8 cellular contexts compared by ENCODE assay signal in the genomic region with DNA sequence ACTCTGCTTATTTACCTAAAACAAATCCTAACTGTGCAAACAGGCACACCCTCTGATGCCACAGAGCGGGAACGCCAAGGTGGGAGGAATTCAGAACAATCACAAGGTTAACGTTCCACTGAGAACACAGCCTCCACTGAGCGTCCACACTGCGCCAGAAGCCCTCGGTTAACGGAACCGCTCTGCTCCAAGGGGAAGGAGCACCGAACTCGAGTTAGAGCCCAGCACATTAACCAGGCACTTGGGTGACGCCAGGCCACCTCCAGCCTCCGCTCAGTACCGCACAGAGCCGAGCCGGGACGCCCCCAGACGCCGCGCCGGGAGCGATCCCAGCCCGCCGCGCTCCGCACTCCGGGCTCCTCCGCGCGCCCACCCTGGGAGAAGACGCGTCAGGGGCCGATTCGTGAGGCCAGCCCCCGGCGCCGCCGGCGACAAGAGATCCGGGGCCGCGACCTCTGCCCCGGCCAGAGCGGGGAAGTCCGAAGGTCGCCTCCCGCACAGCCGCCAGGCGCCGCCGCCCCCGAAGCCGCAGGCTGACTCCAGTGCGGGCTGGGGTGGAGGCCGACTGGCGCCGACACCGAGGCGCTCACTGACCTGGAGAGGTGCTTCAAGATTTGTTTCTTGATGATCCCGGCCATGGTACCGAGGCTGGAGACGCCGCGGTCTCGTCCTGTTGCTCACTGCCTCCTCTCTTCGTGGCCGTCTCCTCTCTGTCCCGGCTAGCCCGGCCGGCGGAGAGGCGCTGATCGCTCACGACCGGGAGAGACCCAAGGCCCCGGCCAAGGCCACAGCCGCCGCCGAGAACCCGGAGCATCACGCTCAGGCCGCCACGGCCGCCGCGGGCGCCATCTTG. TPM values are rescaled to one million over a fixed set of nuclear protein-coding genes. Genes with fewer than 3 reads are reported as not detected.
DNase-seq lines count a peak whose midpoint lies in the region; ATAC-seq lines count a peak whose summit lies in the region.

No MANE protein-coding gene starts in this region.

- H3K4me3 ChIP-seq in ectodermal cell (ENCODE audit: insufficient read depth, low read depth, low read length): peak overlapping the region; percentile 100

- H3K36me3 ChIP-seq in ectodermal cell (ENCODE audit: control insufficient read depth, insufficient read depth, low read length): no peaks in the 10 kb centered on the region

- peaks cover 32% of the 10 kb centered on the region for H3K4me1 Mint-ChIP-seq in memory B cell

- H3K27me3 ChIP-seq in ectodermal cell (ENCODE audit: control insufficient read depth, insufficient read depth, low read length, poor library complexity, severe bottlenecking): no peaks in the 10 kb centered on the region

- no peaks in the 10 kb centered on the region for H3K9me3 Mint-ChIP-seq in memory B cell

- peak; percentile 47 to 57 for DNase-seq in NCI-H524 (lab: John Stamatoyannopoulos, UW)
- no peak for DNase-seq in NCI-H524 treated with DMSO at 0.1 percent for 48 hours (lab: John Stamatoyannopoulos, UW)
- DNase-seq in NCI-H128 (lab: John Stamatoyannopoulos, UW; ENCODE audit: unreplicated experiment): peak; percentile 25
- peak; percentile 21 to 28 for DNase-seq in activated CD4-positive, alpha-beta T cell treated with anti-CD3 and anti-CD28 coated beads for 24 hours (ENCODE audit: low read depth in 2 of 2)
- DNase-seq in memory B cell (ENCODE audit: low spot score in 2 of 2): peak; percentile 30 to 78
- peak; percentile 3 to 17 for DNase-seq in stimulated activated CD8-positive, alpha-beta memory T cell treated with anti-CD3 and anti-CD28 coated beads, Interleukin-4, amount 100 ng/mL, for 1 hour (ENCODE audit: low read depth in 2 of 2, low spot score in 1 of 2)

- no peaks in the 10 kb centered on the region for H3K4me1 ChIP-seq in ectodermal cell (ENCODE audit: control insufficient read depth, insufficient read depth, low read length)

- H3K4me3 Mint-ChIP-seq in memory B cell: peak overlapping the region; percentile 88

- ATAC-seq in HG02642 (IDR thresholded peaks at IDR 0.05; ENCODE audit: poor library complexity, unreplicated experiment) (peak; percentile 54), memory B cell (ENCODE audit: low read depth) (peak; percentile 42)

- 0% methylated on average over 86 of the region's 86 CpGs for WGBS in ectodermal cell, 2 experiments

- H3K9me3 ChIP-seq in ectodermal cell (ENCODE audit: control insufficient read depth, low read length): no peaks in the 10 kb centered on the region

- no peaks in the 10 kb centered on the region for H3K36me3 Mint-ChIP-seq in memory B cell

- H3K27me3 Mint-ChIP-seq in memory B cell: no peaks in the 10 kb centered on the region

- H3K27ac ChIP-seq in ectodermal cell (ENCODE audit: insufficient read depth, low read depth, low read length, poor library complexity, severe bottlenecking): peak overlapping the region; percentile 88

- H3K27ac Mint-ChIP-seq in memory B cell: peak overlapping the region; percentile 91

RNA-seq across cellular contexts. Expression of gene BLTP3B, which starts 0.5 kb away (rescaled TPM):
- polyA plus RNA-seq in ectodermal cell (2013, experiment 1 of 4): 11.0 TPM
- polyA plus RNA-seq in ectodermal cell (2013, experiment 2 of 4): 10.3 TPM
- polyA plus RNA-seq in ectodermal cell (2013, experiment 3 of 4): 7.8 TPM
- polyA plus RNA-seq in ectodermal cell (2013, experiment 4 of 4): 10.5 TPM

RNA-seq across cellular contexts. Expression of gene ACTR6, which starts 58.4 kb away (rescaled TPM):
- polyA plus RNA-seq in ectodermal cell (2013, experiment 1 of 4): 34.6 TPM
- 33.0 TPM for polyA plus RNA-seq in ectodermal cell (2013, experiment 2 of 4)
- polyA plus RNA-seq in ectodermal cell (2013, experiment 3 of 4): 36.5 TPM
- 32.2 TPM for polyA plus RNA-seq in ectodermal cell (2013, experiment 4 of 4)
